12 cellular contexts compared by ENCODE assay signal in the genomic region with DNA sequence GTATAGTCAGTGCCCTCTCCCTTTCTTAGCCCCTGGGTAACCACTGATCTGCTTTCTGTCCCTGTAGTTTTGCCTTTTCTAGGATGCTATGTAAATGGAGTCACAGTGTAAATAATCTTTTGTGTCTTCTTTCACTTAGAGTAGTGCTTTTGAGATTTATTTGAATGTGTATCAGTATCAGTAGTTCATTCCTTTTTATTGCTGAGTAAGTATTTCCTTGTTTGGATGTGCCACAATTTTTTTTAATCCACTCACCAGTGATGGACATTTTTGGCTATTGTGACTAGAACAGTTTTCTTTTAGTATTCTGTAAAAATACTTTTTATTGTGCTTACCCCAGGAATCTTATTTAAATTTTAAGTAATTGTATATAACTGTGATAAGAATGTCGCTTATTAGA. TPM values are rescaled to one million over a fixed set of nuclear protein-coding genes. Genes with fewer than 3 reads are reported as not detected.
DNase-seq lines count a peak whose midpoint lies in the region; ATAC-seq and TF ChIP-seq lines count a peak whose summit lies in the region.
"Had no signal": no experiment of that assay in that cellular context is flagged by ENCODE, and none has a peak within 500 bp of the region (broad histone marks: within the 10 kb centered on the region; RNA-seq: fewer than 3 reads in every experiment).

No MANE protein-coding gene starts in this region.

- peaks cover 27% of the 10 kb centered on the region for H3K4me1 ChIP-seq in PC-3 (ENCODE audit: insufficient read depth, low read length)
- H3K4me1 ChIP-seq in thyroid gland, result peaks cover 46 to 59% of the 10 kb centered on the region in 2 donors

- ATAC-seq in activated CD8-positive, alpha-beta memory T cell treated with anti-CD3 and anti-CD28 coated beads, Interleukin-2, amount 10 ng/mL, durations not matched to agents 7 days and 5 days, result no peak
- ATAC-seq in PC-3, result no peak
- ATAC-seq: heart right ventricle, left lobe of liver had no signal

- H3K4me1 Mint-ChIP-seq in activated CD8-positive, alpha-beta memory T cell treated with anti-CD3 and anti-CD28 coated beads, Interleukin-2, amount 10 ng/mL, durations not matched to agents 7 days and 5 days, result peaks cover 47% of the 10 kb centered on the region
- H3K4me1 Mint-ChIP-seq in chondrocyte (ENCODE audit: low read depth) (peaks cover 47% of the 10 kb centered on the region), osteocyte (ENCODE audit: unreplicated experiment) (peaks cover 37% of the 10 kb centered on the region), glutamatergic neuron (ENCODE audit: low read depth, unreplicated experiment) (peaks cover 3% of the 10 kb centered on the region)

- peaks cover 4% of the 10 kb centered on the region for H3F3A ChIP-seq in PC-3 (ENCODE audit: low read length, unreplicated experiment)

- peak overlapping the region; percentile 91 for H3K4me2 ChIP-seq in PC-3 (ENCODE audit: low read length)

- peaks cover 9% of the 10 kb centered on the region for H3K36me3 Mint-ChIP-seq in activated CD8-positive, alpha-beta memory T cell treated with anti-CD3 and anti-CD28 coated beads, Interleukin-2, amount 10 ng/mL, durations not matched to agents 7 days and 5 days
- no peaks in the 10 kb centered on the region for H3K36me3 Mint-ChIP-seq in chondrocyte (ENCODE audit: low read depth)
- H3K36me3 Mint-ChIP-seq in osteocyte (ENCODE audit: unreplicated experiment), result no peaks in the 10 kb centered on the region
- no peaks in the 10 kb centered on the region for H3K36me3 Mint-ChIP-seq in glutamatergic neuron (ENCODE audit: unreplicated experiment)

- 93 to 97% methylated on average over 1 of the region's 1 CpG for WGBS in thyroid gland, 2 donors

- H3K9me2 ChIP-seq in PC-3 (replicated peaks; ENCODE audit: low read length), result no peaks in the 10 kb centered on the region

- no peak for DNase-seq in activated CD8-positive, alpha-beta memory T cell treated with anti-CD3 and anti-CD28 coated beads, Interleukin-2, amount 10 ng/mL, durations not matched to agents 7 days and 5 days
- DNase-seq in activated CD8-positive, alpha-beta memory T cell treated with anti-CD3 and anti-CD28 coated beads, Interleukin-2, amount 50 U/mL, for 48 hours, result no peak
- DNase-seq in PC-3 (no peak), chondrocyte (ENCODE audit: low spot score) (no peak), osteocyte (ENCODE audit: extremely low spot score, unreplicated experiment) (no peak), glutamatergic neuron (no peak), thyroid gland (no peak)
- no peak for DNase-seq in stimulated activated naive CD4-positive, alpha-beta T cell (lab: John Stamatoyannopoulos, UW)
- DNase-seq: heart right ventricle, occipital lobe, T1000 had no signal

- no peaks in the 10 kb centered on the region for H3K9me3 Mint-ChIP-seq in activated CD8-positive, alpha-beta memory T cell treated with anti-CD3 and anti-CD28 coated beads, Interleukin-2, amount 10 ng/mL, durations not matched to agents 7 days and 5 days (ENCODE audit: low read depth)
- H3K9me3 Mint-ChIP-seq in chondrocyte (ENCODE audit: low read depth), result no peaks in the 10 kb centered on the region
- H3K9me3 Mint-ChIP-seq in osteocyte (ENCODE audit: unreplicated experiment), result no peaks in the 10 kb centered on the region
- peaks cover 8% of the 10 kb centered on the region for H3K9me3 Mint-ChIP-seq in glutamatergic neuron (ENCODE audit: unreplicated experiment)

- TF ChIP-seq POLR2A in thyroid gland (IDR thresholded peaks at IDR 0.05), result no peak

- no peaks in the 10 kb centered on the region for H3K36me3 ChIP-seq in PC-3 (ENCODE audit: low read depth, low read length)
- H3K36me3 ChIP-seq in thyroid gland, result no peaks in the 10 kb centered on the region

- POLR2A ChIA-PET in PC-3 (lab: Charles Lee; ENCODE audit: unreplicated experiment), result interaction anchor here (0.6 kb wide), 1 partner anchor 16 kb away, joined by 37 read pairs; no protein-coding TSS in a partner anchor

- BruUV-seq in PC-3 (replicated peaks; lab: Mats Ljungman, UMichigan), result no TSS peak

- H3K4me3 Mint-ChIP-seq in activated CD8-positive, alpha-beta memory T cell treated with anti-CD3 and anti-CD28 coated beads, Interleukin-2, amount 10 ng/mL, durations not matched to agents 7 days and 5 days, result peak overlapping the region; percentile 69
- H3K4me3 Mint-ChIP-seq in chondrocyte (ENCODE audit: unreplicated experiment), result no peak overlapping the region
- peak overlapping the region; percentile 22 for H3K4me3 Mint-ChIP-seq in osteocyte (ENCODE audit: unreplicated experiment)
- H3K4me3 Mint-ChIP-seq in glutamatergic neuron (ENCODE audit: unreplicated experiment), result no peak overlapping the region

- H3K9me3 ChIP-seq in PC-3 (ENCODE audit: low read length) (no peaks in the 10 kb centered on the region), thyroid gland (no peaks in the 10 kb centered on the region)
- H3K9me3 ChIP-seq: heart right ventricle had no signal

- H3K4me3 ChIP-seq in PC-3 (ENCODE audit: low read length) (peak overlapping the region; percentile 98), thyroid gland (replicated peaks in 1 of 3) (no peak overlapping the region)

- peaks cover 54% of the 10 kb centered on the region for H4K20me1 ChIP-seq in PC-3 (ENCODE audit: low read length)

- TF ChIP-seq CTCF in PC-3 (conservative IDR thresholded peaks at IDR 0.05; ENCODE audit: low read depth, low read length) (no peak), chondrocyte (IDR thresholded peaks at IDR 0.05) (no peak), osteocyte (IDR thresholded peaks at IDR 0.05) (no peak), glutamatergic neuron (IDR thresholded peaks at IDR 0.05; ENCODE audit: partially characterized antibody, unreplicated experiment) (no peak), thyroid gland (IDR thresholded peaks at IDR 0.05) (no peak)

- H2AFZ ChIP-seq in PC-3 (ENCODE audit: low read length), result no peak overlapping the region

- H3K79me2 ChIP-seq in PC-3 (ENCODE audit: low read length), result peaks cover 89% of the 10 kb centered on the region

- no peaks in the 10 kb centered on the region for H3K27me3 Mint-ChIP-seq in activated CD8-positive, alpha-beta memory T cell treated with anti-CD3 and anti-CD28 coated beads, Interleukin-2, amount 10 ng/mL, durations not matched to agents 7 days and 5 days
- no peaks in the 10 kb centered on the region for H3K27me3 Mint-ChIP-seq in chondrocyte (ENCODE audit: low read depth)
- no peaks in the 10 kb centered on the region for H3K27me3 Mint-ChIP-seq in osteocyte (ENCODE audit: unreplicated experiment)
- peaks cover 7% of the 10 kb centered on the region for H3K27me3 Mint-ChIP-seq in glutamatergic neuron (ENCODE audit: unreplicated experiment)

- H3K9ac ChIP-seq in PC-3 (ENCODE audit: low read length), result no peak overlapping the region

- H3K27me3 ChIP-seq in PC-3 (ENCODE audit: low read length) (no peaks in the 10 kb centered on the region), thyroid gland (no peaks in the 10 kb centered on the region)
- H3K27me3 ChIP-seq: heart right ventricle had no signal

- CTCF ChIA-PET in activated CD8-positive, alpha-beta memory T cell treated with anti-CD3 and anti-CD28 coated beads, Interleukin-2, amount 10 ng/mL, durations not matched to agents 7 days and 5 days (lab: Charles Lee), result no interaction called here
- CTCF ChIA-PET in PC-3 (lab: Charles Lee), result no interaction called here

- H3K27ac Mint-ChIP-seq in activated CD8-positive, alpha-beta memory T cell treated with anti-CD3 and anti-CD28 coated beads, Interleukin-2, amount 10 ng/mL, durations not matched to agents 7 days and 5 days, result peak overlapping the region; percentile 74
- peak overlapping the region; percentile 64 for H3K27ac Mint-ChIP-seq in chondrocyte (ENCODE audit: unreplicated experiment)
- no peak overlapping the region for H3K27ac Mint-ChIP-seq in osteocyte (ENCODE audit: unreplicated experiment)
- H3K27ac Mint-ChIP-seq in glutamatergic neuron (ENCODE audit: unreplicated experiment), result no peak overlapping the region

- intact Hi-C loops in PC-3 (cut with micrococcal nuclease) (no loop called here), thyroid gland (cut with DNase I) (loop anchor here (10.0 kb wide), 1 partner anchor 56 kb away; no protein-coding TSS in a partner anchor)

- H3K27ac ChIP-seq in PC-3 (ENCODE audit: low read length) (no peak overlapping the region), thyroid gland (peak overlapping the region in 1 of 3 donors; percentile 21)

RNA-seq across cellular contexts. Expression of a gene that starts 3.4 kb away (rescaled TPM):
- total RNA-seq in activated CD8-positive, alpha-beta memory T cell treated with anti-CD3 and anti-CD28 coated beads, Interleukin-2, amount 10 ng/mL, durations not matched to agents 7 days and 5 days, result 10 to 100 TPM; 79.9 to 88.5 TPM
- total RNA-seq in PC-3 (2014; rRNA removed) (69.9 and 73.4 TPM in 2 replicates), chondrocyte (65.1 to 73.7 TPM (median 70.8 TPM) in 3 replicates), osteocyte (81.7 and 84.2 TPM in 2 replicates), glutamatergic neuron (ENCODE audit: unreplicated experiment) (110 TPM), thyroid gland (100 to 1,000 TPM; 105 to 164 (median 114) TPM)

RNA-seq across cellular contexts. Expression of a gene that starts 54.6 kb away (rescaled TPM):
- 100 to 1,000 TPM; 187 to 255 TPM for total RNA-seq in activated CD8-positive, alpha-beta memory T cell treated with anti-CD3 and anti-CD28 coated beads, Interleukin-2, amount 10 ng/mL, durations not matched to agents 7 days and 5 days
- total RNA-seq in PC-3 (2014; rRNA removed) (198 and 216 TPM in 2 replicates), chondrocyte (175 to 212 TPM (median 181 TPM) in 3 replicates), osteocyte (214 and 229 TPM in 2 replicates), glutamatergic neuron (ENCODE audit: unreplicated experiment) (232 TPM), thyroid gland (100 to 1,000 TPM; 257 to 428 (median 329) TPM)

Comparison
In these comparisons a context has a peak if more than half of its experiments do, and no peak if none do; other contexts are left out.
1. H3K27ac Mint-ChIP-seq: peak in activated CD8-positive, alpha-beta memory T cell treated with anti-CD3 and anti-CD28 coated beads, Interleukin-2, amount 10 ng/mL, durations not matched to agents 7 days and 5 days (single experiment) and chondrocyte (single experiment); none in osteocyte (single experiment) and glutamatergic neuron (single experiment).
2. H3K4me3 Mint-ChIP-seq: peak in activated CD8-positive, alpha-beta memory T cell treated with anti-CD3 and anti-CD28 coated beads, Interleukin-2, amount 10 ng/mL, durations not matched to agents 7 days and 5 days (single experiment) and osteocyte (single experiment); none in chondrocyte (single experiment) and glutamatergic neuron (single experiment).